7 cellular contexts compared by ENCODE assay signal in the genomic region with DNA sequence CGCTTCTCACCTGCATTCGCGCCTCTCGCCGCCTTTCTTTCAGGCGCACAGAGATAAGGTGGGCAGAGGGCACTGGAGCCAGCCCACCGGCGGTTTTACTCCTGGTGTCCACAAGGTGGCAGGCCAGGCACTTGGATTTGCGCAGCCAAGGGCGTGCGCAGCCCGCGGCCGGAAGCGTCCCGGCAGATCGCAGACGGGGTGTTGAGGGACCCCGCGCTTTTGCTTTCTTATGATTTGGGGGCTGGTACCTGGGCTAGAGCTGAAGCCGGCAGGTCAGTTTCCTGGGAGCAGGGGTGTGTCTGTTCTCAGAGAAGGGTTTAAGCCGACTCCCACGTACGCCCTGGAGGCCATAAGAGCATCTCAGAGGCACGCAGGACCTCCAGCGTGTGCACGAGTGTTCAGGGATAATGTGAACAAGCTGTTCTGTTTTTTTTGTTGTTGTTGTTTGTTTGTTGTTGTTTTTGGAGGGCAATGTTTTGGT.
DNase-seq lines count a peak whose midpoint lies in the region; ATAC-seq, FAIRE-seq and TF ChIP-seq lines count a peak whose summit lies in the region.

No MANE protein-coding gene starts in this region.

- FAIRE-seq in small intestine (lab: Jason Lieb, UNC) = no peak

- no peak overlapping the region for H3K27ac ChIP-seq in iPS-18a (ENCODE audit: low read length)
- no peak overlapping the region for H3K27ac ChIP-seq in small intestine (ENCODE audit: low read depth in 1 of 2, low read length in 1 of 2)

- peaks cover 33% of the 10 kb centered on the region for H3K27me3 ChIP-seq in iPS-18a (ENCODE audit: control insufficient read depth, insufficient read depth, low read length)
- H3K27me3 ChIP-seq in small intestine (ENCODE audit: control insufficient read depth in 2 of 2, insufficient read depth in 2 of 2, low read length in 2 of 2) = no peaks in the 10 kb centered on the region

- no peaks in the 10 kb centered on the region for H3K9me3 ChIP-seq in iPS-18a (ENCODE audit: control insufficient read depth, low read depth, low read length)
- H3K9me3 ChIP-seq in small intestine (ENCODE audit: control insufficient read depth, low read depth) = no peaks in the 10 kb centered on the region

- H3K4me3 ChIP-seq in astrocyte of the spinal cord (ENCODE audit: low read depth, low read length) = peak overlapping the region; percentile 39
- peak overlapping the region; percentile 54 for H3K4me3 ChIP-seq in iPS-18a (ENCODE audit: low read length)
- H3K4me3 ChIP-seq in small intestine (ENCODE audit: low read depth in 1 of 2, low read length in 2 of 2) = peak overlapping the region in 1 of 2 donors; percentile 18

- ATAC-seq in GM18499 (IDR thresholded peaks at IDR 0.05; ENCODE audit: insufficient read depth, unreplicated experiment) = peak; percentile 93
- ATAC-seq in HG02870 (IDR thresholded peaks at IDR 0.05; ENCODE audit: unreplicated experiment) = peak; percentile 98

- WGBS in small intestine, 3 donors = 1 to 2% (median 2%) methylated on average over 27 of the region's 27 CpGs

- H3K4me1 ChIP-seq in iPS-18a (ENCODE audit: control insufficient read depth, low read depth, low read length) (no peaks in the 10 kb centered on the region), small intestine (ENCODE audit: control insufficient read depth in 2 of 2, insufficient read depth in 1 of 2, low read depth in 1 of 2, low read length in 1 of 2) (no peaks in the 10 kb centered on the region)

- H3K36me3 ChIP-seq in iPS-18a (ENCODE audit: control insufficient read depth, low read depth, low read length) (no peaks in the 10 kb centered on the region), small intestine (ENCODE audit: control insufficient read depth in 2 of 2, insufficient read depth in 2 of 2, low read length in 2 of 2) (no peaks in the 10 kb centered on the region)

- DNase-seq in NCI-H146 (lab: John Stamatoyannopoulos, UW) (peak; percentile 83), T1000 (lab: John Stamatoyannopoulos, UW) (peak; percentile 29), astrocyte of the spinal cord (ENCODE audit: low read depth, low spot score) (peak; percentile 47), small intestine (peak; percentile 70)

- no peak overlapping the region for H3K9ac ChIP-seq in iPS-18a (ENCODE audit: low read length)

- TF ChIP-seq CTCF in astrocyte of the spinal cord (IDR thresholded peaks at IDR 0.05; ENCODE audit: low read depth, low read length) = peak; percentile 86

- in situ Hi-C loops in astrocyte of the spinal cord (cut with HindIII; ENCODE audit: low sequenced_read_pairs) = no loop called here

Comparison
In these comparisons a context has a peak if more than half of its experiments do, and no peak if none do; other contexts are left out.
1. DNase-seq: peak in every context shown above with its lines; median percentile 83 in NCI-H146; 70 in small intestine; 47 in astrocyte of the spinal cord; 29 in T1000.